In the genomic region with DNA sequence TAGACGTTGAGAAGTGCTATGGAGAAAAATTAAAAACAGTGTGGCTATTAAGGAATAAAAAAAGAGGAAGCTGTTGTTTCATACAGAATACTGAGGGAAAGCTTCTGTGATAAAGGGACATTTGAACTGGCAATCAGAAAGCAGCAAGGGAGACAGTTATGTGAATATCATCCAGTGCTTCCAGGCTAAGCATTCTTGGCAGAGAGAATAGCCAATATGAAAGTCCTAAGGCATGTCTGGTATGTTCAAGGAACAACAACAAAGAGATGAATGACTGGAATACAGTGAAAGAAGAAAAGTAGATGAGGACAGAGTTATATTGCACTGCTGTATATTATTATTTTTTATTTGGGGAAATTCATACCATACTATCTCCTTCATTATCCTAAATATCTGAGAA, we compare ENCODE assay signal across 11 cellular contexts. TPM values are rescaled to one million over a fixed set of nuclear protein-coding genes. Genes with fewer than 3 reads are reported as not detected.
DNase-seq lines count a peak whose midpoint lies in the region; ATAC-seq and TF ChIP-seq lines count a peak whose summit lies in the region.
"Had no signal": no experiment of that assay in that cellular context is flagged by ENCODE, and none has a peak within 500 bp of the region (broad histone marks: within the 10 kb centered on the region; RNA-seq: fewer than 3 reads in every experiment).

No MANE protein-coding gene starts in this region.

- TF ChIP-seq CTCF in natural killer cell (IDR thresholded peaks at IDR 0.05) (no peak), choroid plexus epithelial cell (conservative IDR thresholded peaks at IDR 0.05; ENCODE audit: low read depth, low read length) (no peak), left lung (IDR thresholded peaks at IDR 0.05) (no peak), endodermal cell (conservative IDR thresholded peaks at IDR 0.05) (no peak)

- ATAC-seq in natural killer cell, result no peak
- no peak for ATAC-seq in natural killer cell treated with Interleukin-12 subunit alpha and Interleukin-12 subunit beta and Interleukin-15 and Interleukin-18, amount 100 ng/mL, for 72 hours
- ATAC-seq in left lung, result peak; percentile 65

- H3K36me3 Mint-ChIP-seq in natural killer cell (peaks cover 11% of the 10 kb centered on the region), endodermal cell (ENCODE audit: low read depth) (peaks cover 20% of the 10 kb centered on the region)
- H3K36me3 Mint-ChIP-seq in natural killer cell treated with Interleukin-12 subunit alpha and Interleukin-12 subunit beta and Interleukin-15 and Interleukin-18, amount 100 ng/mL, for 72 hours, result peaks cover 12% of the 10 kb centered on the region

- H3K36me3 ChIP-seq in left lung (peaks cover 0 to 24% of the 10 kb centered on the region in 2 donors), endodermal cell (ENCODE audit: control insufficient read depth, insufficient read depth, low read length) (peaks cover 15% of the 10 kb centered on the region)

- 88 to 91% methylated on average over 1 of the region's 1 CpG for WGBS in endodermal cell (ENCODE audit: insufficient coverage in 1 of 2, insufficient read length in 1 of 2), 2 experiments

- peaks cover 51 to 55% of the 10 kb centered on the region in 2 donors for H3K4me1 Mint-ChIP-seq in natural killer cell
- peaks cover 32 to 39% of the 10 kb centered on the region in 2 donors for H3K4me1 Mint-ChIP-seq in natural killer cell treated with Interleukin-12 subunit alpha and Interleukin-12 subunit beta and Interleukin-15 and Interleukin-18, amount 100 ng/mL, for 72 hours (ENCODE audit: low read depth in 2 of 2)
- peaks cover 43% of the 10 kb centered on the region for H3K4me1 Mint-ChIP-seq in endodermal cell

- H3K4me3 Mint-ChIP-seq in natural killer cell (no peak overlapping the region), endodermal cell (no peak overlapping the region)
- H3K4me3 Mint-ChIP-seq in natural killer cell treated with Interleukin-12 subunit alpha and Interleukin-12 subunit beta and Interleukin-15 and Interleukin-18, amount 100 ng/mL, for 72 hours, result no peak overlapping the region
- H3K4me3 Mint-ChIP-seq: activated B cell treated with CpG ODN at 0.5 μM for 24 hours had no signal

- H3K9me3 Mint-ChIP-seq in natural killer cell (no peaks in the 10 kb centered on the region), endodermal cell (no peaks in the 10 kb centered on the region)
- no peaks in the 10 kb centered on the region for H3K9me3 Mint-ChIP-seq in natural killer cell treated with Interleukin-12 subunit alpha and Interleukin-12 subunit beta and Interleukin-15 and Interleukin-18, amount 100 ng/mL, for 72 hours
- H3K9me3 Mint-ChIP-seq: activated B cell treated with CpG ODN at 0.5 μM for 24 hours had no signal

- H3K27ac ChIP-seq in left lung (no peak overlapping the region), endodermal cell (ENCODE audit: low read depth, low read length) (no peak overlapping the region)
- H3K27ac ChIP-seq: BLaER1 treated with 17β-estradiol and CSF1 and Interleukin-3, amounts not matched to agents 10 nM and 100 nM had no signal

- DNase-seq in natural killer cell (no peak), choroid plexus epithelial cell (ENCODE audit: low read depth) (peak; percentile 86), left lung (no peak), NCI-H146 treated with DMSO at 0.1 percent for 48 hours (lab: John Stamatoyannopoulos, UW; ENCODE audit: unreplicated experiment) (no peak), islet precursor cell (no peak), endodermal cell (no peak)
- no peak for DNase-seq in natural killer cell treated with Interleukin-12 subunit alpha and Interleukin-12 subunit beta and Interleukin-15 and Interleukin-18, amount 100 ng/mL, for 72 hours (ENCODE audit: low spot score)
- no peak for DNase-seq in activated CD4-positive, alpha-beta T cell treated with anti-CD3 and anti-CD28 coated beads, Interleukin-2, amount 50 U/mL, for 48 hours
- DNase-seq: activated B cell treated with CpG ODN at 0.5 μM for 24 hours, NCI-H748 treated with DMSO at 0.1 percent for 48 hours had no signal

- peaks cover 7 to 32% of the 10 kb centered on the region in 2 donors for H3K4me1 ChIP-seq in left lung
- H3K4me1 ChIP-seq in endodermal cell (ENCODE audit: control insufficient read depth, insufficient read depth, low read length), result peaks cover 5% of the 10 kb centered on the region

- H3K9me3 ChIP-seq in left lung (no peaks in the 10 kb centered on the region), endodermal cell (ENCODE audit: control insufficient read depth, low read length) (no peaks in the 10 kb centered on the region)

- H3K27me3 ChIP-seq in left lung (no peaks in the 10 kb centered on the region), endodermal cell (ENCODE audit: control insufficient read depth, insufficient read depth, low read length, poor library complexity, severe bottlenecking) (no peaks in the 10 kb centered on the region)
- H3K27me3 ChIP-seq: BLaER1 treated with 17β-estradiol and CSF1 and Interleukin-3, amounts not matched to agents 10 nM and 100 nM had no signal

- no peaks in the 10 kb centered on the region for H3K27me3 Mint-ChIP-seq in natural killer cell (ENCODE audit: low read depth in 2 of 2)
- no peaks in the 10 kb centered on the region for H3K27me3 Mint-ChIP-seq in natural killer cell treated with Interleukin-12 subunit alpha and Interleukin-12 subunit beta and Interleukin-15 and Interleukin-18, amount 100 ng/mL, for 72 hours
- no peaks in the 10 kb centered on the region for H3K27me3 Mint-ChIP-seq in endodermal cell (ENCODE audit: insufficient read depth)
- H3K27me3 Mint-ChIP-seq: activated B cell treated with CpG ODN at 0.5 μM for 24 hours had no signal

- H3K27ac Mint-ChIP-seq in natural killer cell (peak overlapping the region; percentile 29 to 83), endodermal cell (no peak overlapping the region)
- H3K27ac Mint-ChIP-seq in natural killer cell treated with Interleukin-12 subunit alpha and Interleukin-12 subunit beta and Interleukin-15 and Interleukin-18, amount 100 ng/mL, for 72 hours, result no peak overlapping the region
- H3K27ac Mint-ChIP-seq: activated B cell treated with CpG ODN at 0.5 μM for 24 hours had no signal

- no peak overlapping the region for H3K9ac ChIP-seq in endodermal cell (ENCODE audit: extremely low read depth, low read length, poor library complexity, severe bottlenecking)
- H3K9ac ChIP-seq: BLaER1 treated with 17β-estradiol and CSF1 and Interleukin-3, amounts not matched to agents 10 nM and 100 nM had no signal

- intact Hi-C loops in natural killer cell (cut with micrococcal nuclease), result no loop called here
- intact Hi-C loops in left lung (cut with DNase I), result no loop called here

- H3K4me3 ChIP-seq in choroid plexus epithelial cell (ENCODE audit: low read depth, low read length) (no peak overlapping the region), left lung (no peak overlapping the region), endodermal cell (ENCODE audit: low read length) (no peak overlapping the region)
- H3K4me3 ChIP-seq: BLaER1 treated with 17β-estradiol and CSF1 and Interleukin-3, amounts not matched to agents 10 nM and 100 nM had no signal

RNA-seq across cellular contexts. Expression of a gene that starts 23.9 kb away (rescaled TPM):
- total RNA-seq in natural killer cell (100 to 1,000 TPM; 208 to 232 (median 220) TPM), left lung (100 to 1,000 TPM in 1 of 2 donors, 10 to 100 TPM in 1; 88.4 to 119 TPM), endodermal cell (100 to 1,000 TPM in 1 of 2 donors, 10 to 100 TPM in 1; 99.6 to 116 TPM)
- total RNA-seq in natural killer cell treated with Interleukin-12 subunit alpha and Interleukin-12 subunit beta and Interleukin-15 and Interleukin-18, amount 100 ng/mL, for 72 hours, result 100 to 1,000 TPM; 106 to 117 TPM
- polyA plus RNA-seq in endodermal cell (2013, experiment 1 of 2), result 58.9 TPM
- 65.4 TPM for polyA plus RNA-seq in endodermal cell (2013, experiment 2 of 2)

Comparison
In these comparisons a context has a peak if more than half of its experiments do, and no peak if none do; other contexts are left out.
1. H3K27ac Mint-ChIP-seq: peak in natural killer cell (2 of 2); none in natural killer cell treated with Interleukin-12 subunit alpha and Interleukin-12 subunit beta and Interleukin-15 and Interleukin-18, amount 100 ng/mL, for 72 hours (0 of 2) and endodermal cell (single experiment).